In genomic region chr5:132477784-132478497, GRCh38 we compare ENCODE assay signal across 9 cellular contexts. TPM values are rescaled to one million over a fixed set of nuclear protein-coding genes. Genes with fewer than 3 reads are reported as not detected.
A peak's percentile ranks its signal among the peaks of the same experiment; 100 is the strongest.
DNase-seq lines count a peak whose midpoint lies in the region; ATAC-seq, FAIRE-seq and TF ChIP-seq lines count a peak whose summit lies in the region.
"Had no signal": no experiment of that assay in that cellular context is flagged by ENCODE, and none has a peak within 500 bp of the region (broad histone marks: within the 10 kb centered on the region; RNA-seq: fewer than 3 reads in every experiment).

No MANE protein-coding gene starts in this region.

- TF ChIP-seq CTCF in HepG2 (CRISPR knock-in tag; IDR thresholded peaks at IDR 0.05) (no peak), thoracic aorta (IDR thresholded peaks at IDR 0.05) (no peak), Calu3 (IDR thresholded peaks at IDR 0.05; ENCODE audit: unreplicated experiment) (no peak)

- no peaks in the 10 kb centered on the region for H4K20me1 ChIP-seq in HepG2 (ENCODE audit: insufficient read depth, low read length)

- H3K79me2 ChIP-seq in HepG2 (ENCODE audit: insufficient read depth, low read length): no peaks in the 10 kb centered on the region

- H3K27ac Mint-ChIP-seq in Calu3 (ENCODE audit: unreplicated experiment): no peak overlapping the region

- H3K36me3 ChIP-seq in HepG2 (replicated peaks in 1 of 2; ENCODE audit: control insufficient read depth in 1 of 2, insufficient read depth in 2 of 2, low read length in 2 of 2) (no peaks in the 10 kb centered on the region), thoracic aorta (no peaks in the 10 kb centered on the region)

- intact Hi-C loops in HepG2 (cut with micrococcal nuclease; ENCODE audit: unreplicated experiment) (loop anchor here (2.0 kb wide), 1 partner anchor 19 kb away; no protein-coding TSS in a partner anchor), Calu3 (cut with micrococcal nuclease; ENCODE audit: unreplicated experiment) (no loop called here)

- peak overlapping the region; percentile 16; the same call in 1 of the 2 replicates for H3K9ac ChIP-seq in HepG2 (ENCODE audit: insufficient read depth, low read depth, low read length)

- H3K4me2 ChIP-seq in HepG2 (ENCODE audit: low read depth, low read length): peak overlapping the region; percentile 42

- in situ Hi-C loops in HepG2 (cut with HindIII; ENCODE audit: extremely low pct_ligation_motif_present, low pct_unique_long_range_greater_than_20kb): no loop called here

- no TSS peak for BruUV-seq in HepG2 (replicated peaks; lab: Mats Ljungman, UMichigan)
- BruUV-seq in Calu3 (replicated peaks; lab: Mats Ljungman, UMichigan): no TSS peak

- H3K9me3 Mint-ChIP-seq in activated T-cell treated with anti-CD3 and anti-CD28 coated beads, Interleukin-2, amount 50 U/mL, for 4 hours: no peaks in the 10 kb centered on the region
- no peaks in the 10 kb centered on the region for H3K9me3 Mint-ChIP-seq in Calu3 (ENCODE audit: low read depth, unreplicated experiment)

- H3K27me3 ChIP-seq in HepG2 (ENCODE audit: control insufficient read depth in 1 of 2, insufficient read depth in 2 of 2, low read length in 2 of 2) (no peaks in the 10 kb centered on the region), thoracic aorta (replicated peaks; ENCODE audit: insufficient read depth) (no peaks in the 10 kb centered on the region)

- H3K4me1 ChIP-seq in HepG2 (ENCODE audit: insufficient read depth, low read length): peaks cover 61% of the 10 kb centered on the region
- peaks cover 11 to 47% of the 10 kb centered on the region in 2 donors for H3K4me1 ChIP-seq in thoracic aorta (ENCODE audit: control insufficient read depth in 1 of 2, low read depth in 2 of 2)

- no peak for TF ChIP-seq POLR2A in HepG2 (IDR thresholded peaks at IDR 0.05; ENCODE audit: insufficient read depth in 1 of 2, low read depth in 2 of 2, low read length in 2 of 2)

- H3K9me3 ChIP-seq in HepG2 (ENCODE audit: low read length): no peaks in the 10 kb centered on the region
- H3K9me3 ChIP-seq in thoracic aorta: no peaks in the 10 kb centered on the region

- TF ChIP-seq EP300 in HepG2 (IDR thresholded peaks at IDR 0.05; ENCODE audit: low read depth in 2 of 2, low read length in 2 of 2) (no peak), HepG2 (CRISPR knock-in tag; IDR thresholded peaks at IDR 0.05; ENCODE audit: borderline replicate concordance) (no peak)

- FAIRE-seq in HepG2 (lab: Jason Lieb, UNC): no peak
- FAIRE-seq: islet of Langerhans had no signal

- POLR2A ChIA-PET in HepG2 (lab: Yijun Ruan, JAX): interaction anchor here (1.3 to 7.9 kb wide), 4 partner anchors 8 to 20 kb away, joined by 3 to 99 read pairs (median 25); partner anchors contain the start of gene IRF1

- H3K4me1 Mint-ChIP-seq in activated T-cell treated with anti-CD3 and anti-CD28 coated beads, Interleukin-2, amount 50 U/mL, for 4 hours (ENCODE audit: low read depth): peaks cover 84% of the 10 kb centered on the region
- H3K4me1 Mint-ChIP-seq in Calu3 (ENCODE audit: low read depth, unreplicated experiment): peaks cover 29% of the 10 kb centered on the region

- H3K36me3 Mint-ChIP-seq in activated T-cell treated with anti-CD3 and anti-CD28 coated beads, Interleukin-2, amount 50 U/mL, for 4 hours (ENCODE audit: insufficient read depth): peaks cover 6% of the 10 kb centered on the region
- peaks cover 24% of the 10 kb centered on the region for H3K36me3 Mint-ChIP-seq in Calu3 (ENCODE audit: insufficient read depth, unreplicated experiment)

- no peaks in the 10 kb centered on the region for H3K27me3 Mint-ChIP-seq in activated T-cell treated with anti-CD3 and anti-CD28 coated beads, Interleukin-2, amount 50 U/mL, for 4 hours (ENCODE audit: low read depth)
- no peaks in the 10 kb centered on the region for H3K27me3 Mint-ChIP-seq in Calu3 (ENCODE audit: unreplicated experiment)

- H3K27ac ChIP-seq in HepG2 (ENCODE audit: extremely low read length, insufficient read depth, low read length) (peak overlapping the region; percentile 12), thoracic aorta (peak overlapping the region; percentile 24 to 28)

- ATAC-seq in activated T-cell treated with anti-CD3 and anti-CD28 coated beads, Interleukin-2, amount 50 U/mL, for 4 hours: peak; percentile 11
- peak; percentile 21 for ATAC-seq in HepG2
- no peak for ATAC-seq in thoracic aorta (ENCODE audit: insufficient number of reproducible peaks, low FRiP score, low read depth)
- ATAC-seq in HG03045 (IDR thresholded peaks at IDR 0.05; ENCODE audit: unreplicated experiment): no peak
- no peak for ATAC-seq in GM19397 (IDR thresholded peaks at IDR 0.05; ENCODE audit: unreplicated experiment)

- CTCF ChIA-PET in HepG2 (lab: Yijun Ruan, JAX; ENCODE audit: low intra/inter-chr PET ratio, low total read pairs) (no interaction called here), Calu3 (lab: Charles Lee) (interaction anchor here (0.6 kb wide), 1 partner anchor 28 kb away, joined by 3 read pairs; no protein-coding TSS in a partner anchor)

- peak; percentile 35 for DNase-seq in activated CD8-positive, alpha-beta memory T cell treated with anti-CD3 and anti-CD28 coated beads, Interleukin-2, amount 50 U/mL, for 4 hours
- DNase-seq in activated CD8-positive, alpha-beta memory T cell treated with anti-CD3 and anti-CD28 coated beads for 24 hours: no peak
- no peak for DNase-seq in activated T-cell treated with anti-CD3 and anti-CD28 coated beads, Interleukin-2, amount 50 U/mL, for 4 hours
- no peak for DNase-seq in HepG2 (ENCODE audit: low spot score)
- no peak for DNase-seq in thoracic aorta (ENCODE audit: low spot score)
- DNase-seq in Calu3: no peak

- 65% methylated on average over 10 of the region's 12 CpGs for WGBS in HepG2 (ENCODE audit: low lambda C conversion rate)

- H3K4me3 ChIP-seq in HepG2 (replicated peaks in 1 of 3; ENCODE audit: insufficient read depth in 1 of 3, low read depth in 2 of 3, low read length in 3 of 3) (no peak overlapping the region), thoracic aorta (no peak overlapping the region)

- 0 out of 2 replicates have a peak, but pooled peaks have one; percentile 2 for TF ChIP-seq RAD21 in HepG2 (CRISPR knock-in tag; IDR thresholded peaks at IDR 0.05)

- H3K4me3 Mint-ChIP-seq in activated T-cell treated with anti-CD3 and anti-CD28 coated beads, Interleukin-2, amount 50 U/mL, for 4 hours: no peak overlapping the region
- H3K4me3 Mint-ChIP-seq in Calu3 (ENCODE audit: low read depth, unreplicated experiment): no peak overlapping the region

- H2AFZ ChIP-seq in HepG2 (ENCODE audit: low read length): no peak overlapping the region

TF ChIP-seq in HepG2, 621 proteins besides CTCF, POLR2A, EP300 and RAD21 (continues in another document):
- no peak for TF ChIP-seq KMT2A (CRISPR knock-in tag; IDR thresholded peaks at IDR 0.05)
- TF ChIP-seq ZNF607 (CRISPR knock-in tag; IDR thresholded peaks at IDR 0.05; ENCODE audit: borderline replicate concordance): no peak
- peak; percentile 29 for TF ChIP-seq AGO2 (optimal IDR thresholded peaks at IDR 0.05; ENCODE audit: low read depth, low read length)
- no peak for TF ChIP-seq MTF2 (CRISPR knock-in tag; IDR thresholded peaks at IDR 0.05; ENCODE audit: borderline replicate concordance)
- TF ChIP-seq PCBP1 (IDR thresholded peaks at IDR 0.05; ENCODE audit: borderline replicate concordance, low read depth, low read length): no peak
- no peak for TF ChIP-seq PRMT3 (CRISPR knock-in tag; IDR thresholded peaks at IDR 0.05; ENCODE audit: borderline replicate concordance, low read depth)

RNA-seq across cellular contexts. Expression of gene IRF1, which starts 12.6 kb away (rescaled TPM):
- total RNA-seq in activated T-cell treated with anti-CD3 and anti-CD28 coated beads, Interleukin-2, amount 50 U/mL, for 4 hours: 100 to 1,000 TPM; 342 to 390 (median 377) TPM
- total RNA-seq in HepG2 (2016; rRNA removed; fragmentation: Illumina TruSeq; extraction: Trizol) (5.8 and 8.8 TPM in 2 replicates), thoracic aorta (10 to 100 TPM; 31.3 to 57.7 TPM), Calu3 (2022) (64.0 and 82.4 TPM in 2 replicates)
- total RNA-seq in HepG2 (2016; cell fraction: cytosol; rRNA removed; fragmentation: Illumina TruSeq; extraction: Trizol; ENCODE audit: low read depth): 1.2 and 1.9 TPM in 2 replicates
- total RNA-seq in HepG2 (2016; cell fraction: insoluble cytoplasmic fraction; rRNA removed; fragmentation: Illumina TruSeq; extraction: Trizol): 4.4 and 10.1 TPM in 2 replicates
- 2.5 and 3.3 TPM in 2 replicates for total RNA-seq in HepG2 (2016; cell fraction: membrane; rRNA removed; fragmentation: Illumina TruSeq; extraction: Trizol)
- total RNA-seq in HepG2 (2016; cell fraction: nucleus; rRNA removed; fragmentation: Illumina TruSeq; extraction: Trizol): 14.5 and 19.2 TPM in 2 replicates
- polyA plus RNA-seq in HepG2 (2011; rRNA removed): 4.1 and 4.4 TPM in 2 replicates
- polyA plus RNA-seq in HepG2 (2011; cell fraction: cytosol; rRNA removed): 4.7 and 4.8 TPM in 2 replicates
- polyA plus RNA-seq in HepG2 (2011; cell fraction: nucleus; rRNA removed): 10.1 and 10.8 TPM in 2 replicates
- polyA plus RNA-seq in HepG2 (2012): 3.4 and 4.0 TPM in 2 replicates
- 0.75 and 0.77 TPM in 2 replicates for polyA plus RNA-seq in HepG2 (2016; cell fraction: cytosol; fragmentation: Illumina TruSeq; extraction: Trizol; ENCODE audit: low read depth)
- 5.3 and 6.8 TPM in 2 replicates for polyA plus RNA-seq in HepG2 (2016; cell fraction: insoluble cytoplasmic fraction; fragmentation: Illumina TruSeq; extraction: Trizol; ENCODE audit: low read depth)
- 0.80 and 1.4 TPM in 2 replicates for polyA plus RNA-seq in HepG2 (2016; cell fraction: membrane; fragmentation: Illumina TruSeq; extraction: Trizol; ENCODE audit: low read depth)
- 8.7 and 9.9 TPM in 2 replicates for polyA plus RNA-seq in HepG2 (2016; cell fraction: nucleus; fragmentation: Illumina TruSeq; extraction: Trizol; ENCODE audit: insufficient read depth, low read depth)
- 24.0 and 36.4 TPM in 2 replicates for polyA minus RNA-seq in HepG2 (2011; rRNA and poly(A)+ RNA removed; ENCODE audit: low replicate concordance)
- polyA minus RNA-seq in HepG2 (2011; cell fraction: cytosol; rRNA and poly(A)+ RNA removed): 4.7 and 7.5 TPM in 2 replicates
- polyA minus RNA-seq in HepG2 (2011; cell fraction: nucleus; rRNA and poly(A)+ RNA removed): 28.5 and 37.7 TPM in 2 replicates

Comparison
In these comparisons a context has a peak if more than half of its experiments do, and no peak if none do; other contexts are left out.
1. ATAC-seq: peak in activated T-cell treated with anti-CD3 and anti-CD28 coated beads, Interleukin-2, amount 50 U/mL, for 4 hours (2 of 2) and HepG2 (single experiment); none in thoracic aorta (single experiment), HG03045 (single experiment) and GM19397 (single experiment).